10 cellular contexts compared by ENCODE assay signal in genomic region chrX:30275498-30275897, GRCh38. TPM values are rescaled to one million over a fixed set of nuclear protein-coding genes. Genes with fewer than 3 reads are reported as not detected.
A peak's percentile ranks its signal among the peaks of the same experiment; 100 is the strongest.
DNase-seq lines count a peak whose midpoint lies in the region; ATAC-seq, FAIRE-seq and TF ChIP-seq lines count a peak whose summit lies in the region.
"Had no signal": no experiment of that assay in that cellular context is flagged by ENCODE, and none has a peak within 500 bp of the region (broad histone marks: within the 10 kb centered on the region; RNA-seq: fewer than 3 reads in every experiment).

No MANE protein-coding gene starts in this region.

- H2AFZ ChIP-seq in GM12878 (ENCODE audit: control insufficient read depth, low read depth, low read length) = no peak overlapping the region

- peak in 1 of 3 experiments; percentile 39; a peak in 1 of 6 replicates for TF ChIP-seq CTCF in GM12878 (IDR thresholded peaks at IDR 0.05 in 2 of 3, conservative IDR thresholded peaks at IDR 0.05 in 1 of 3; ENCODE audit: control insufficient read depth in 2 of 3, extremely low read depth in 1 of 3, insufficient read depth in 1 of 3, low read depth in 3 of 3, low read length in 3 of 3)
- peak; percentile 33 for TF ChIP-seq CTCF in liver (IDR thresholded peaks at IDR 0.05; ENCODE audit: low read depth, low read length, missing input control)
- TF ChIP-seq CTCF in Peyer's patch (IDR thresholded peaks at IDR 0.05) = no peak

- no peaks in the 10 kb centered on the region for H3K79me2 ChIP-seq in GM12878 (ENCODE audit: control insufficient read depth, insufficient read depth, low read length)

- TF ChIP-seq POLR2A in GM12878 (IDR thresholded peaks at IDR 0.05; ENCODE audit: low read depth, low read length) (no peak), Peyer's patch (IDR thresholded peaks at IDR 0.05) (no peak)

- H3K9ac ChIP-seq in GM12878 (ENCODE audit: control insufficient read depth, insufficient read depth, low read length) (no peak overlapping the region), liver (ENCODE audit: low read depth in 1 of 2, low read length in 2 of 2) (no peak overlapping the region)

- RAD21 ChIA-PET in GM12878 (lab: Charles Lee; ENCODE audit: unreplicated experiment) = no interaction called here

- no peak overlapping the region for H3K4me3 ChIP-seq in GM12878
- H3K4me3 ChIP-seq in liver (ENCODE audit: low read depth in 1 of 3, low read length in 3 of 3) = no peak overlapping the region
- no peak overlapping the region for H3K4me3 ChIP-seq in H7 (ENCODE audit: insufficient read depth, low read depth, low read length)
- no peak overlapping the region for H3K4me3 ChIP-seq in Peyer's patch

- no peak for TF ChIP-seq EP300 in GM12878 (IDR thresholded peaks at IDR 0.05; ENCODE audit: borderline replicate concordance in 1 of 2, control insufficient read depth in 1 of 2, low read depth in 2 of 2, low read length in 2 of 2)

- H3K4me1 ChIP-seq in GM12878 (ENCODE audit: control insufficient read depth, insufficient read depth, low read length) = no peaks in the 10 kb centered on the region
- no peaks in the 10 kb centered on the region for H3K4me1 ChIP-seq in liver (ENCODE audit: control insufficient read depth in 4 of 4, insufficient read depth in 4 of 4, low read length in 3 of 4)
- H3K4me1 ChIP-seq in Peyer's patch = no peaks in the 10 kb centered on the region

- CTCF ChIA-PET in GM12878 (lab: Yijun Ruan, JAX) = no interaction called here

- H3K27ac ChIP-seq in GM12878 (ENCODE audit: control insufficient read depth, insufficient read depth) = no peak overlapping the region
- H3K27ac ChIP-seq in liver (ENCODE audit: low read depth in 1 of 2, low read length in 2 of 2) = no peak overlapping the region
- no peak overlapping the region for H3K27ac ChIP-seq in Peyer's patch
- H3K27ac ChIP-seq: HL-60 had no signal

- no peak overlapping the region for H3K4me2 ChIP-seq in GM12878 (ENCODE audit: control insufficient read depth, insufficient read depth)

- DNase-seq in AG20443 (ENCODE audit: low spot score) = peak; percentile 8
- peak; percentile 20 for DNase-seq in HT-29 (ENCODE audit: low spot score)
- DNase-seq in GM12878 (ENCODE audit: low read depth, low spot score) = no peak
- DNase-seq in cerebellar nuclear complex (lab: John Stamatoyannopoulos, UW) = no peak
- DNase-seq in MV-4-11 (lab: John Stamatoyannopoulos, UW) = no peak
- no peak for DNase-seq in H7
- no peak for DNase-seq in Peyer's patch
- DNase-seq: Right ventricle myocardium superior had no signal

- no peak for ATAC-seq in GM12878

- intact Hi-C loops in GM12878 (cut with micrococcal nuclease; ENCODE audit: unreplicated experiment) = loop anchor here (2.0 to 10.0 kb wide), 2 partner anchors 131 to 229 kb away; no protein-coding TSS in a partner anchor

- H3K9me3 ChIP-seq in GM12878 (replicated peaks; ENCODE audit: control insufficient read depth, insufficient read depth, low read length) (no peaks in the 10 kb centered on the region), liver (ENCODE audit: control insufficient read depth in 4 of 4, low read length in 3 of 4) (no peaks in the 10 kb centered on the region), Peyer's patch (no peaks in the 10 kb centered on the region)

- SMC1A ChIA-PET in GM12878 (lab: Charles Lee; ENCODE audit: uncharacterized antibody, unreplicated experiment) = no interaction called here

- peak; percentile 34; the same call in 1 of the 2 replicates for TF ChIP-seq RAD21 in GM12878 (IDR thresholded peaks at IDR 0.05; ENCODE audit: insufficient read depth, low read depth, low read length)
- TF ChIP-seq RAD21 in liver (IDR thresholded peaks at IDR 0.05) = peak; percentile 59 to 68

- FAIRE-seq in GM12878 (lab: Jason Lieb, UNC) = no peak

- BruUV-seq in GM12878 (replicated peaks; lab: Mats Ljungman, UMichigan) = no TSS peak

- H4K20me1 ChIP-seq in GM12878 (ENCODE audit: control insufficient read depth, insufficient read depth) = no peaks in the 10 kb centered on the region

- in situ Hi-C loops in GM12878 (cut with MboI) = loop anchor here (10.0 kb wide), 1 partner anchor 229 kb away; no protein-coding TSS in a partner anchor

- WGBS in GM12878 (ENCODE audit: insufficient coverage, insufficient replicate concordance, low lambda C conversion rate, missing lambda C conversion rate) = 21% methylated on average over 1 of the region's 1 CpG
- 15% methylated on average over 1 of the region's 1 CpG for WGBS in liver

- H3K27me3 ChIP-seq in GM12878 (replicated peaks in 1 of 2; ENCODE audit: control insufficient read depth in 2 of 2, insufficient read depth in 2 of 2, low read length in 1 of 2) = peaks cover 0 to 2% of the 10 kb centered on the region in 2 experiments; a peak in 1 of 4 replicates
- H3K27me3 ChIP-seq in liver (ENCODE audit: control insufficient read depth in 4 of 4, insufficient read depth in 4 of 4, low read length in 3 of 4) = no peaks in the 10 kb centered on the region
- no peaks in the 10 kb centered on the region for H3K27me3 ChIP-seq in H7 (ENCODE audit: control insufficient read depth, insufficient read depth, low read length)
- no peaks in the 10 kb centered on the region for H3K27me3 ChIP-seq in Peyer's patch

- H3K36me3 ChIP-seq in GM12878 (ENCODE audit: control insufficient read depth in 2 of 2, insufficient read depth in 2 of 2, low read length in 1 of 2) (no peaks in the 10 kb centered on the region), liver (ENCODE audit: control insufficient read depth in 4 of 4, insufficient read depth in 3 of 4, low read depth in 1 of 4, low read length in 3 of 4) (no peaks in the 10 kb centered on the region), H7 (replicated peaks; ENCODE audit: control insufficient read depth, insufficient read depth, low read length) (no peaks in the 10 kb centered on the region), Peyer's patch (no peaks in the 10 kb centered on the region)

- POLR2A ChIA-PET in GM12878 (lab: Charles Lee) = no interaction called here

RNA-seq across cellular contexts. Expression of gene MAGEB1, which starts 28.6 kb away (rescaled TPM):
- total RNA-seq in HT-29 (2014; rRNA removed; shearing (Covaris generic)) = not detected in 2 replicates
- total RNA-seq in GM12878 (2013; cell fraction: nucleolus; rRNA removed) = not detected in 2 replicates
- total RNA-seq in GM12878 (2014; rRNA removed) = not detected in 2 replicates
- not detected in 2 replicates for total RNA-seq in GM12878 (2014; rRNA removed; fragmentation: Illumina TruSeq; extraction: Trizol)
- not detected in 2 replicates for total RNA-seq in GM12878 (2021)
- polyA plus RNA-seq in GM12878 (2011; ENCODE audit: low read depth) = not detected
- polyA plus RNA-seq in GM12878 (2011; rRNA removed) = 0.04 and 0.06 TPM in 2 replicates
- 0.07 TPM in 1 of 2 replicates, not detected in the other for polyA plus RNA-seq in GM12878 (2011; cell fraction: cytosol; rRNA removed)
- polyA plus RNA-seq in GM12878 (2011; cell fraction: nucleus; rRNA removed) = not detected in 2 replicates
- not detected in 2 replicates for polyA plus RNA-seq in GM12878 (2012)
- polyA plus RNA-seq in GM12878 (2014; fragmentation: Illumina TruSeq; extraction: Trizol) = not detected in 2 replicates
- not detected for polyA plus RNA-seq in GM12878 (2014; fragmentation: Nextera tagmentation; extraction: Ambion mirVana)
- 0.06 TPM in 1 of 2 replicates, not detected in the other for polyA plus RNA-seq in GM12878 (2014; rRNA removed)
- polyA plus RNA-seq in GM12878 (2016; fragmentation: Nextera tagmentation; extraction: Ambion mirVana) = not detected
- polyA minus RNA-seq in GM12878 (2011; rRNA and poly(A)+ RNA removed) = 0.10 TPM in 1 of 2 replicates, not detected in the other
- polyA minus RNA-seq in GM12878 (2011; cell fraction: cytosol; rRNA and poly(A)+ RNA removed) = not detected in 2 replicates
- not detected in 2 replicates for polyA minus RNA-seq in GM12878 (2011; cell fraction: nucleus; rRNA and poly(A)+ RNA removed)
- total RNA-seq in liver = not detected
- not detected for polyA plus RNA-seq in liver
- 0.30 and 0.45 TPM in 2 replicates for total RNA-seq in H7 (2014; rRNA removed; shearing (Covaris generic))
- not detected for total RNA-seq in Peyer's patch
- total RNA-seq: Right ventricle myocardium superior had no signal

RNA-seq across cellular contexts. Expression of gene NR0B1, which starts 33.7 kb away (rescaled TPM):
- total RNA-seq in HT-29 (2014; rRNA removed; shearing (Covaris generic)) = not detected in 2 replicates
- total RNA-seq in GM12878 (2013; cell fraction: nucleolus; rRNA removed) = not detected in 2 replicates
- total RNA-seq in GM12878 (2014; rRNA removed) = not detected in 2 replicates
- total RNA-seq in GM12878 (2014; rRNA removed; fragmentation: Illumina TruSeq; extraction: Trizol) = not detected in 2 replicates
- total RNA-seq in GM12878 (2021) = not detected in 2 replicates
- not detected for polyA plus RNA-seq in GM12878 (2011; ENCODE audit: low read depth)
- not detected in 2 replicates for polyA plus RNA-seq in GM12878 (2011; rRNA removed)
- not detected in 2 replicates for polyA plus RNA-seq in GM12878 (2011; cell fraction: cytosol; rRNA removed)
- polyA plus RNA-seq in GM12878 (2011; cell fraction: nucleus; rRNA removed) = not detected in 2 replicates
- polyA plus RNA-seq in GM12878 (2012) = not detected in 2 replicates
- not detected in 2 replicates for polyA plus RNA-seq in GM12878 (2014; fragmentation: Illumina TruSeq; extraction: Trizol)
- not detected for polyA plus RNA-seq in GM12878 (2014; fragmentation: Nextera tagmentation; extraction: Ambion mirVana)
- polyA plus RNA-seq in GM12878 (2014; rRNA removed) = not detected in 2 replicates
- polyA plus RNA-seq in GM12878 (2016; fragmentation: Nextera tagmentation; extraction: Ambion mirVana) = not detected
- polyA minus RNA-seq in GM12878 (2011; rRNA and poly(A)+ RNA removed) = not detected in 2 replicates
- not detected in 2 replicates for polyA minus RNA-seq in GM12878 (2011; cell fraction: cytosol; rRNA and poly(A)+ RNA removed)
- polyA minus RNA-seq in GM12878 (2011; cell fraction: nucleus; rRNA and poly(A)+ RNA removed) = not detected in 2 replicates
- total RNA-seq in liver = not detected
- polyA plus RNA-seq in liver = not detected
- 0.45 and 0.52 TPM in 2 replicates for total RNA-seq in H7 (2014; rRNA removed; shearing (Covaris generic))
- not detected for total RNA-seq in Peyer's patch
- total RNA-seq: Right ventricle myocardium superior had no signal

RNA-seq across cellular contexts. Expression of gene MAGEB4, which starts 33.7 kb away (rescaled TPM):
- total RNA-seq in HT-29 (2014; rRNA removed; shearing (Covaris generic)) = not detected in 2 replicates
- 0.17 TPM in 1 of 2 replicates, not detected in the other for total RNA-seq in GM12878 (2013; cell fraction: nucleolus; rRNA removed)
- not detected in 2 replicates for total RNA-seq in GM12878 (2014; rRNA removed)
- not detected in 2 replicates for total RNA-seq in GM12878 (2014; rRNA removed; fragmentation: Illumina TruSeq; extraction: Trizol)
- total RNA-seq in GM12878 (2021) = not detected in 2 replicates
- polyA plus RNA-seq in GM12878 (2011; ENCODE audit: low read depth) = not detected
- not detected in 2 replicates for polyA plus RNA-seq in GM12878 (2011; rRNA removed)
- polyA plus RNA-seq in GM12878 (2011; cell fraction: cytosol; rRNA removed) = not detected in 2 replicates
- not detected in 2 replicates for polyA plus RNA-seq in GM12878 (2011; cell fraction: nucleus; rRNA removed)
- polyA plus RNA-seq in GM12878 (2012) = not detected in 2 replicates
- polyA plus RNA-seq in GM12878 (2014; fragmentation: Illumina TruSeq; extraction: Trizol) = 0.04 TPM in 1 of 2 replicates, not detected in the other
- polyA plus RNA-seq in GM12878 (2014; fragmentation: Nextera tagmentation; extraction: Ambion mirVana) = not detected
- not detected in 2 replicates for polyA plus RNA-seq in GM12878 (2014; rRNA removed)
- not detected for polyA plus RNA-seq in GM12878 (2016; fragmentation: Nextera tagmentation; extraction: Ambion mirVana)
- polyA minus RNA-seq in GM12878 (2011; rRNA and poly(A)+ RNA removed) = not detected in 2 replicates
- polyA minus RNA-seq in GM12878 (2011; cell fraction: cytosol; rRNA and poly(A)+ RNA removed) = not detected in 2 replicates
- not detected in 2 replicates for polyA minus RNA-seq in GM12878 (2011; cell fraction: nucleus; rRNA and poly(A)+ RNA removed)
- not detected for total RNA-seq in liver
- polyA plus RNA-seq in liver = not detected
- not detected in 2 replicates for total RNA-seq in H7 (2014; rRNA removed; shearing (Covaris generic))
- total RNA-seq in Peyer's patch = not detected
- total RNA-seq: Right ventricle myocardium superior had no signal

RNA-seq across cellular contexts. Expression of gene MAGEB3, which starts 45.0 kb away (rescaled TPM):
- total RNA-seq in HT-29 (2014; rRNA removed; shearing (Covaris generic)) = not detected in 2 replicates
- not detected in 2 replicates for total RNA-seq in GM12878 (2013; cell fraction: nucleolus; rRNA removed)
- total RNA-seq in GM12878 (2014; rRNA removed) = not detected in 2 replicates
- total RNA-seq in GM12878 (2014; rRNA removed; fragmentation: Illumina TruSeq; extraction: Trizol) = not detected in 2 replicates
- not detected in 2 replicates for total RNA-seq in GM12878 (2021)
- not detected for polyA plus RNA-seq in GM12878 (2011; ENCODE audit: low read depth)
- not detected in 2 replicates for polyA plus RNA-seq in GM12878 (2011; rRNA removed)
- not detected in 2 replicates for polyA plus RNA-seq in GM12878 (2011; cell fraction: cytosol; rRNA removed)
- polyA plus RNA-seq in GM12878 (2011; cell fraction: nucleus; rRNA removed) = not detected in 2 replicates
- not detected in 2 replicates for polyA plus RNA-seq in GM12878 (2012)
- polyA plus RNA-seq in GM12878 (2014; fragmentation: Illumina TruSeq; extraction: Trizol) = not detected in 2 replicates
- polyA plus RNA-seq in GM12878 (2014; fragmentation: Nextera tagmentation; extraction: Ambion mirVana) = not detected
- polyA plus RNA-seq in GM12878 (2014; rRNA removed) = not detected in 2 replicates
- polyA plus RNA-seq in GM12878 (2016; fragmentation: Nextera tagmentation; extraction: Ambion mirVana) = not detected
- polyA minus RNA-seq in GM12878 (2011; rRNA and poly(A)+ RNA removed) = not detected in 2 replicates
- polyA minus RNA-seq in GM12878 (2011; cell fraction: cytosol; rRNA and poly(A)+ RNA removed) = not detected in 2 replicates
- polyA minus RNA-seq in GM12878 (2011; cell fraction: nucleus; rRNA and poly(A)+ RNA removed) = not detected in 2 replicates
- total RNA-seq in liver = not detected
- polyA plus RNA-seq in liver = not detected
- total RNA-seq in H7 (2014; rRNA removed; shearing (Covaris generic)) = 0.26 and 0.80 TPM in 2 replicates
- not detected for total RNA-seq in Peyer's patch
- total RNA-seq: Right ventricle myocardium superior had no signal

Comparison
In these comparisons a context has a peak if more than half of its experiments do, and no peak if none do; other contexts are left out.
1. DNase-seq: peak in AG20443 (single experiment) and HT-29 (single experiment); none in GM12878 (single experiment), cerebellar nuclear complex (0 of 2), MV-4-11 (single experiment), H7 (single experiment) and Peyer's patch (0 of 3).